ENCODE assay signal across 12 cellular contexts in genomic region chr20:10504893-10505292, GRCh38.
DNase-seq lines count a peak whose midpoint lies in the region; ATAC-seq and TF ChIP-seq lines count a peak whose summit lies in the region.
"Had no signal": no experiment of that assay in that cellular context is flagged by ENCODE, and none has a peak within 500 bp of the region (broad histone marks: within the 10 kb centered on the region; RNA-seq: fewer than 3 reads in every experiment).

No MANE protein-coding gene starts in this region.

- H3K4me1 Mint-ChIP-seq in stimulated activated effector memory CD8-positive, alpha-beta T cell treated with anti-CD3 and anti-CD28 coated beads, Interleukin-12 subunit alpha, Interleukin-12 subunit beta, amount 100 ng/mL, for 72 hours, result peaks cover 13% of the 10 kb centered on the region

- H3K9ac ChIP-seq in subcutaneous abdominal adipose tissue (ENCODE audit: low read length in 5 of 5), result peak overlapping the region in 1 of 5 donors; percentile 29

- TF ChIP-seq POLR2A in adrenal gland (IDR thresholded peaks at IDR 0.05), result no peak

- no peaks in the 10 kb centered on the region for H3K36me3 ChIP-seq in adrenal gland (replicated peaks in 1 of 2)
- H3K36me3 ChIP-seq in subcutaneous abdominal adipose tissue (ENCODE audit: control insufficient read depth in 5 of 5, insufficient read depth in 5 of 5, low read length in 5 of 5), result no peaks in the 10 kb centered on the region

- no peak overlapping the region for H3K4me3 ChIP-seq in adrenal gland
- no peak overlapping the region for H3K4me3 ChIP-seq in subcutaneous abdominal adipose tissue (ENCODE audit: low read depth in 1 of 5, low read length in 5 of 5)

- ATAC-seq in HG03139 (IDR thresholded peaks at IDR 0.05; ENCODE audit: unreplicated experiment), result no peak
- no peak for ATAC-seq in stimulated activated effector memory CD8-positive, alpha-beta T cell treated with anti-CD3 and anti-CD28 coated beads, Interleukin-12 subunit alpha, Interleukin-12 subunit beta, amount 100 ng/mL, for 72 hours
- ATAC-seq: activated CD8-positive, alpha-beta T cell treated with anti-CD3 and anti-CD28 coated beads, Interleukin-2, amount 10 ng/mL, durations not matched to agents 7 days and 5 days; T-cell had no signal

- H3K27ac ChIP-seq in adrenal gland, result peak overlapping the region in 4 of 5 donors; percentile 48 to 75 (median 54)
- H3K27ac ChIP-seq in subcutaneous abdominal adipose tissue (ENCODE audit: low read depth, low read length), result peak overlapping the region; percentile 38

- DNase-seq in KBM-7 (peak; percentile 56), adrenal gland (peak in 3 of 7 donors; percentile 30 to 53 (median 48)), left kidney (ENCODE audit: low read depth, low spot score) (peak; percentile 41), NCI-H2029 (lab: John Stamatoyannopoulos, UW) (no peak), Ammon's horn (ENCODE audit: low spot score) (no peak)
- no peak for DNase-seq in stimulated activated effector memory CD8-positive, alpha-beta T cell treated with anti-CD3 and anti-CD28 coated beads, Interleukin-12 subunit alpha, Interleukin-12 subunit beta, amount 100 ng/mL, for 72 hours (ENCODE audit: low spot score in 2 of 2)
- DNase-seq: activated CD8-positive, alpha-beta T cell treated with anti-CD3 and anti-CD28 coated beads, Interleukin-2, amount 10 ng/mL, durations not matched to agents 7 days and 5 days; kidney; retina; T-cell had no signal

- H3K36me3 Mint-ChIP-seq in stimulated activated effector memory CD8-positive, alpha-beta T cell treated with anti-CD3 and anti-CD28 coated beads, Interleukin-12 subunit alpha, Interleukin-12 subunit beta, amount 100 ng/mL, for 72 hours, result no peaks in the 10 kb centered on the region

- 33 to 42% (median 41%) methylated on average over 3 of the region's 3 CpGs for WGBS in adrenal gland, 4 donors

- H3K9me3 Mint-ChIP-seq in stimulated activated effector memory CD8-positive, alpha-beta T cell treated with anti-CD3 and anti-CD28 coated beads, Interleukin-12 subunit alpha, Interleukin-12 subunit beta, amount 100 ng/mL, for 72 hours, result no peaks in the 10 kb centered on the region
- H3K9me3 Mint-ChIP-seq: T-cell had no signal

- H3K4me1 ChIP-seq in adrenal gland (replicated peaks in 1 of 2) (peaks cover 31 to 56% of the 10 kb centered on the region in 2 donors), subcutaneous abdominal adipose tissue (ENCODE audit: control insufficient read depth in 5 of 5, insufficient read depth in 5 of 5, low read length in 5 of 5) (peaks cover 2 to 66% (median 63%) of the 10 kb centered on the region in 5 donors)

- no peak for TF ChIP-seq CTCF in adrenal gland (IDR thresholded peaks at IDR 0.05)

- H3K9me3 ChIP-seq in adrenal gland (replicated peaks in 1 of 3), result no peaks in the 10 kb centered on the region
- H3K9me3 ChIP-seq in subcutaneous abdominal adipose tissue (ENCODE audit: control insufficient read depth in 5 of 5, low read length in 5 of 5), result no peaks in the 10 kb centered on the region

- no peak overlapping the region for H3K4me3 Mint-ChIP-seq in stimulated activated effector memory CD8-positive, alpha-beta T cell treated with anti-CD3 and anti-CD28 coated beads, Interleukin-12 subunit alpha, Interleukin-12 subunit beta, amount 100 ng/mL, for 72 hours
- H3K4me3 Mint-ChIP-seq: activated CD8-positive, alpha-beta T cell treated with anti-CD3 and anti-CD28 coated beads, Interleukin-2, amount 10 ng/mL, durations not matched to agents 7 days and 5 days; T-cell had no signal

- H3K27me3 ChIP-seq in adrenal gland, result no peaks in the 10 kb centered on the region
- no peaks in the 10 kb centered on the region for H3K27me3 ChIP-seq in subcutaneous abdominal adipose tissue (ENCODE audit: control insufficient read depth in 5 of 5, insufficient read depth in 4 of 5, low read length in 5 of 5)

- in situ Hi-C loops in KBM-7 (cut with MboI; ENCODE audit: low pct_unique_long_range_greater_than_20kb, low sequenced_read_pairs), result no loop called here

- no peak overlapping the region for H3K27ac Mint-ChIP-seq in stimulated activated effector memory CD8-positive, alpha-beta T cell treated with anti-CD3 and anti-CD28 coated beads, Interleukin-12 subunit alpha, Interleukin-12 subunit beta, amount 100 ng/mL, for 72 hours
- H3K27ac Mint-ChIP-seq: activated CD8-positive, alpha-beta T cell treated with anti-CD3 and anti-CD28 coated beads, Interleukin-2, amount 10 ng/mL, durations not matched to agents 7 days and 5 days; T-cell had no signal

- intact Hi-C loops in adrenal gland (cut with DNase I), result no loop called here

Comparison
In these comparisons a context has a peak if more than half of its experiments do, and no peak if none do; other contexts are left out.
1. DNase-seq: peak in KBM-7 (single experiment) and left kidney (single experiment); none in NCI-H2029 (single experiment), Ammon's horn (single experiment) and stimulated activated effector memory CD8-positive, alpha-beta T cell treated with anti-CD3 and anti-CD28 coated beads, Interleukin-12 subunit alpha, Interleukin-12 subunit beta, amount 100 ng/mL, for 72 hours (0 of 2).